Comparison of ENCODE assay signal across 12 cellular contexts in genomic region chr6:125818659-125819297, GRCh38. TPM values are rescaled to one million over a fixed set of nuclear protein-coding genes. Genes with fewer than 3 reads are reported as not detected.
DNase-seq lines count a peak whose midpoint lies in the region; ATAC-seq, FAIRE-seq and TF ChIP-seq lines count a peak whose summit lies in the region.
"Had no signal": no experiment of that assay in that cellular context is flagged by ENCODE, and none has a peak within 500 bp of the region (broad histone marks: within the 10 kb centered on the region; RNA-seq: fewer than 3 reads in every experiment).

No MANE protein-coding gene starts in this region.

- no TSS peak for BruUV-seq in PC-3 (replicated peaks; lab: Mats Ljungman, UMichigan)

- peak overlapping the region; percentile 66 for H3K27ac Mint-ChIP-seq in progenitor cell of endocrine pancreas
- H3K27ac Mint-ChIP-seq: IgD-negative memory B cell had no signal

- H3K27me3 Mint-ChIP-seq in progenitor cell of endocrine pancreas = no peaks in the 10 kb centered on the region
- H3K27me3 Mint-ChIP-seq: IgD-negative memory B cell had no signal

- DNase-seq in GM12892 (ENCODE audit: insufficient read length) (no peak), HuH-7 (ENCODE audit: low spot score) (peak; percentile 28), fibroblast of gingiva (ENCODE audit: low read depth) (peak; percentile 77), progenitor cell of endocrine pancreas (ENCODE audit: low spot score, unreplicated experiment) (no peak), NCI-H2081 (lab: John Stamatoyannopoulos, UW) (no peak), PC-3 (no peak), middle frontal gyrus (ENCODE audit: extremely low spot score, low spot score) (no peak)
- DNase-seq: effector memory CD4-positive, alpha-beta T cell; kidney glomerular epithelial cell; NCI-H524 had no signal

- no peak overlapping the region for H3K9ac ChIP-seq in PC-3 (ENCODE audit: low read length)

- no peak overlapping the region for H3K4me2 ChIP-seq in PC-3 (ENCODE audit: low read length)

- H3F3A ChIP-seq in PC-3 (ENCODE audit: low read length, unreplicated experiment) = no peaks in the 10 kb centered on the region

- CTCF ChIA-PET in PC-3 (lab: Charles Lee) = no interaction called here

- TF ChIP-seq CTCF in progenitor cell of endocrine pancreas (IDR thresholded peaks at IDR 0.05; ENCODE audit: unreplicated experiment) (no peak), PC-3 (conservative IDR thresholded peaks at IDR 0.05; ENCODE audit: low read depth, low read length) (no peak)

- no peaks in the 10 kb centered on the region for H4K20me1 ChIP-seq in PC-3 (ENCODE audit: low read length)

- POLR2A ChIA-PET in PC-3 (lab: Charles Lee; ENCODE audit: unreplicated experiment) = no interaction called here

- FAIRE-seq in GM12892 (lab: Jason Lieb, UNC) = peak; percentile 77

- peaks cover 4% of the 10 kb centered on the region; the same call in 1 of the 2 replicates for H3K4me1 ChIP-seq in PC-3 (ENCODE audit: insufficient read depth, low read length)

- H3K27me3 ChIP-seq in PC-3 (ENCODE audit: low read length) = no peaks in the 10 kb centered on the region

- no peak for TF ChIP-seq POLR2A in GM12892 (IDR thresholded peaks at IDR 0.05; ENCODE audit: low read depth, low read length)

- no peaks in the 10 kb centered on the region for H3K36me3 ChIP-seq in PC-3 (ENCODE audit: low read depth, low read length)

- no peaks in the 10 kb centered on the region for H3K9me2 ChIP-seq in PC-3 (replicated peaks; ENCODE audit: low read length)

- peak overlapping the region; percentile 2 for H3K4me3 Mint-ChIP-seq in progenitor cell of endocrine pancreas (ENCODE audit: low read depth)

- ATAC-seq in PC-3 (no peak), HG02571 (IDR thresholded peaks at IDR 0.05; ENCODE audit: unreplicated experiment) (no peak)

- H3K4me3 ChIP-seq in PC-3 (ENCODE audit: low read length) = no peak overlapping the region

- no peak overlapping the region for H2AFZ ChIP-seq in PC-3 (ENCODE audit: low read length)

- no peaks in the 10 kb centered on the region for H3K9me3 ChIP-seq in PC-3 (ENCODE audit: low read length)

- intact Hi-C loops in PC-3 (cut with micrococcal nuclease) = no loop called here

- no peak overlapping the region for H3K27ac ChIP-seq in PC-3 (ENCODE audit: low read length)

- H3K79me2 ChIP-seq in PC-3 (ENCODE audit: low read length) = no peaks in the 10 kb centered on the region

- H3K9me3 Mint-ChIP-seq in progenitor cell of endocrine pancreas (ENCODE audit: low read depth) = no peaks in the 10 kb centered on the region
- H3K9me3 Mint-ChIP-seq: IgD-negative memory B cell had no signal

- peaks cover 52% of the 10 kb centered on the region for H3K4me1 Mint-ChIP-seq in progenitor cell of endocrine pancreas (ENCODE audit: low read depth)

- no peaks in the 10 kb centered on the region for H3K36me3 Mint-ChIP-seq in progenitor cell of endocrine pancreas (ENCODE audit: insufficient read depth)

RNA-seq across cellular contexts. Expression of gene NCOA7, which starts 28.0 kb away (rescaled TPM):
- 37.6 TPM for polyA plus RNA-seq in GM12892 (2012; ENCODE audit: missing spikeins)
- 13.6 and 18.0 TPM in 2 replicates for total RNA-seq in progenitor cell of endocrine pancreas
- 12.1 and 13.4 TPM in 2 replicates for total RNA-seq in PC-3 (2014; rRNA removed)

Comparison
In these comparisons a context has a peak if more than half of its experiments do, and no peak if none do; other contexts are left out.
1. DNase-seq: peak in HuH-7 (single experiment) and fibroblast of gingiva (single experiment); none in GM12892 (single experiment), progenitor cell of endocrine pancreas (single experiment), NCI-H2081 (0 of 2), PC-3 (single experiment) and middle frontal gyrus (single experiment).